Comparison of ENCODE assay signal across 1 cellular context in genomic region chr9:33187519-33188218, GRCh38.
TF ChIP-seq lines count a peak whose summit lies in the region.

No MANE protein-coding gene starts in this region.

TF ChIP-seq in GM23338, 12 proteins besides CTCF, POLR2A, EP300 and RAD21 (continued from another document):
- TF ChIP-seq, protein P1, sequence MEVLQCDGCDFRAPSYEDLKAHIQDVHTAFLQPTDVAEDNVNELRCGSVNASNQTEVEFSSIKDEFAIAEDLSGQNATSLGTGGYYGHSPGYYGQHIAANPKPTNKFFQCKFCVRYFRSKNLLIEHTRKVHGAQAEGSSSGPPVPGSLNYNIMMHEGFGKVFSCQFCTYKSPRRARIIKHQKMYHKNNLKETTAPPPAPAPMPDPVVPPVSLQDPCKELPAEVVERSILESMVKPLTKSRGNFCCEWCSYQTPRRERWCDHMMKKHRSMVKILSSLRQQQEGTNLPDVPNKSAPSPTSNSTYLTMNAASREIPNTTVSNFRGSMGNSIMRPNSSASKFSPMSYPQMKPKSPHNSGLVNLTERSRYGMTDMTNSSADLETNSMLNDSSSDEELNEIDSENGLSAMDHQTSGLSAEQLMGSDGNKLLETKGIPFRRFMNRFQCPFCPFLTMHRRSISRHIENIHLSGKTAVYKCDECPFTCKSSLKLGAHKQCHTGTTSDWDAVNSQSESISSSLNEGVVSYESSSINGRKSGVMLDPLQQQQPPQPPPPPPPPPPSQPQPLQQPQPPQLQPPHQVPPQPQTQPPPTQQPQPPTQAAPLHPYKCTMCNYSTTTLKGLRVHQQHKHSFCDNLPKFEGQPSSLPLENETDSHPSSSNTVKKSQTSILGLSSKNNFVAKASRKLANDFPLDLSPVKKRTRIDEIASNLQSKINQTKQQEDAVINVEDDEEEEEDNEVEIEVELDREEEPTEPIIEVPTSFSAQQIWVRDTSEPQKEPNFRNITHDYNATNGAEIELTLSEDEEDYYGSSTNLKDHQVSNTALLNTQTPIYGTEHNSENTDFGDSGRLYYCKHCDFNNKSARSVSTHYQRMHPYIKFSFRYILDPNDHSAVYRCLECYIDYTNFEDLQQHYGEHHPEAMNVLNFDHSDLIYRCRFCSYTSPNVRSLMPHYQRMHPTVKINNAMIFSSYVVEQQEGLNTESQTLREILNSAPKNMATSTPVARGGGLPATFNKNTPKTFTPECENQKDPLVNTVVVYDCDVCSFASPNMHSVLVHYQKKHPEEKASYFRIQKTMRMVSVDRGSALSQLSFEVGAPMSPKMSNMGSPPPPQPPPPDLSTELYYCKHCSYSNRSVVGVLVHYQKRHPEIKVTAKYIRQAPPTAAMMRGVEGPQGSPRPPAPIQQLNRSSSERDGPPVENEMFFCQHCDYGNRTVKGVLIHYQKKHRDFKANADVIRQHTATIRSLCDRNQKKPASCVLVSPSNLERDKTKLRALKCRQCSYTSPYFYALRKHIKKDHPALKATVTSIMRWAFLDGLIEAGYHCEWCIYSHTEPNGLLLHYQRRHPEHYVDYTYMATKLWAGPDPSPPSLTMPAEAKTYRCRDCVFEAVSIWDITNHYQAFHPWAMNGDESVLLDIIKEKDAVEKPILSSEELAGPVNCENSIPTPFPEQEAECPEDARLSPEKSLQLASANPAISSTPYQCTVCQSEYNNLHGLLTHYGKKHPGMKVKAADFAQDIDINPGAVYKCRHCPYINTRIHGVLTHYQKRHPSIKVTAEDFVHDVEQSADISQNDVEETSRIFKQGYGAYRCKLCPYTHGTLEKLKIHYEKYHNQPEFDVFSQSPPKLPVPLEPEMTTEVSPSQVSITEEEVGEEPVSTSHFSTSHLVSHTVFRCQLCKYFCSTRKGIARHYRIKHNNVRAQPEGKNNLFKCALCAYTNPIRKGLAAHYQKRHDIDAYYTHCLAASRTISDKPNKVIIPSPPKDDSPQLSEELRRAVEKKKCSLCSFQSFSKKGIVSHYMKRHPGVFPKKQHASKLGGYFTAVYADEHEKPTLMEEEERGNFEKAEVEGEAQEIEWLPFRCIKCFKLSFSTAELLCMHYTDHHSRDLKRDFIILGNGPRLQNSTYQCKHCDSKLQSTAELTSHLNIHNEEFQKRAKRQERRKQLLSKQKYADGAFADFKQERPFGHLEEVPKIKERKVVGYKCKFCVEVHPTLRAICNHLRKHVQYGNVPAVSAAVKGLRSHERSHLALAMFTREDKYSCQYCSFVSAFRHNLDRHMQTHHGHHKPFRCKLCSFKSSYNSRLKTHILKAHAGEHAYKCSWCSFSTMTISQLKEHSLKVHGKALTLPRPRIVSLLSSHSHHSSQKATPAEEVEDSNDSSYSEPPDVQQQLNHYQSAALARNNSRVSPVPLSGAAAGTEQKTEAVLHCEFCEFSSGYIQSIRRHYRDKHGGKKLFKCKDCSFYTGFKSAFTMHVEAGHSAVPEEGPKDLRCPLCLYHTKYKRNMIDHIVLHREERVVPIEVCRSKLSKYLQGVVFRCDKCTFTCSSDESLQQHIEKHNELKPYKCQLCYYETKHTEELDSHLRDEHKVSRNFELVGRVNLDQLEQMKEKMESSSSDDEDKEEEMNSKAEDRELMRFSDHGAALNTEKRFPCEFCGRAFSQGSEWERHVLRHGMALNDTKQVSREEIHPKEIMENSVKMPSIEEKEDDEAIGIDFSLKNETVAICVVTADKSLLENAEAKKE (CRISPR knock-in tag; IDR thresholded peaks at IDR 0.05) = no peak
- TF ChIP-seq ZNF114 (CRISPR knock-in tag; IDR thresholded peaks at IDR 0.05) = no peak
- no peak for TF ChIP-seq EZH2 (IDR thresholded peaks at IDR 0.05; ENCODE audit: low read depth, unreplicated experiment)
- TF ChIP-seq REST (IDR thresholded peaks at IDR 0.05; ENCODE audit: unreplicated experiment) = no peak
TF ChIP-seq in GM23338: peak in this region for 0.
